19 cellular contexts compared by ENCODE assay signal in the genomic region with DNA sequence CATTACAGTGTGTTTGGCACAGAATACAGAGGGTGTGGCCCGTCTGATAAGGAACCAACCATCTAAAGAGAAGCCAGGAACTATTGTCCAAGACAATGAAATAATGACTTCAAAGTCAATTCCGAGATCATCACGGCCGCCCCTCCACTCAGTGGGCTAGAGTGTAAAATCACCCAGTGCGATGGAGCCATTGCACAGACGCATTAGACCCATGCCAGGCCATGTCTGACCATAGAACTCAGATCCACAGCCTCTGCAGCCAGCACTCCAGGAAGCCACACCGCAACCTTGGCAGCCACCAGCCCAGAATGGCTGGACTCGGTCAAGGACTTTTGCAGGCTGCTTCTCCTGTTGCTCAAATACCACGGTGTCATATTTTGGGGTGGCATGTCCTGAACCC.
A peak's percentile ranks its signal among the peaks of the same experiment; 100 is the strongest.
DNase-seq lines count a peak whose midpoint lies in the region; ATAC-seq and TF ChIP-seq lines count a peak whose summit lies in the region.
"Had no signal": no experiment of that assay in that cellular context is flagged by ENCODE, and none has a peak within 500 bp of the region (broad histone marks: within the 10 kb centered on the region; RNA-seq: fewer than 3 reads in every experiment).

No MANE protein-coding gene starts in this region.

- H3K9me3 Mint-ChIP-seq in H9: no peaks in the 10 kb centered on the region; a peak in 1 of 5 replicates

- no peak overlapping the region for H2BK20ac ChIP-seq in H9 (ENCODE audit: low read depth, low read length, poor library complexity, severe bottlenecking)

- H3K36me3 ChIP-seq in esophagus muscularis mucosa: no peaks in the 10 kb centered on the region
- H3K36me3 ChIP-seq: HAP-1 had no signal

- H3K23ac ChIP-seq in H9 (ENCODE audit: insufficient read length, low read depth, low read length): no peak overlapping the region

- no peak overlapping the region for H3K9ac ChIP-seq in H9 (ENCODE audit: extremely low read depth, insufficient read length, low read length)

- H4K20me1 ChIP-seq in H9 (ENCODE audit: control insufficient read depth, insufficient read depth, insufficient read length): no peaks in the 10 kb centered on the region

- no peaks in the 10 kb centered on the region for H3K27me3 Mint-ChIP-seq in H9 (ENCODE audit: low read depth)
- H3K27me3 Mint-ChIP-seq: CD4-positive, alpha-beta memory T cell had no signal

- no peak overlapping the region for H2AK5ac ChIP-seq in H9 (ENCODE audit: insufficient read length, low read length)

- no peak overlapping the region for H2BK12ac ChIP-seq in H9 (ENCODE audit: insufficient read length, low read depth, low read length)

- H3K27ac ChIP-seq in H9 (ENCODE audit: insufficient read length, low read depth, low read length): no peak overlapping the region
- no peak overlapping the region for H3K27ac ChIP-seq in esophagus muscularis mucosa (replicated peaks in 1 of 4)

- H3K4me3 ChIP-seq in esophagus muscularis mucosa: no peak overlapping the region
- H3K4me3 ChIP-seq: GM12878, GM23338, HAP-1 had no signal

- no peaks in the 10 kb centered on the region; the same call in 1 of the 2 replicates for H3K4me1 ChIP-seq in H9 (ENCODE audit: insufficient read depth, low read length)
- H3K4me1 ChIP-seq in esophagus muscularis mucosa: no peaks in the 10 kb centered on the region
- H3K4me1 ChIP-seq: HAP-1 had no signal

- H3K56ac ChIP-seq in H9 (ENCODE audit: insufficient read length, low read depth, low read length): no peak overlapping the region

- no peak overlapping the region for H3K4me2 ChIP-seq in H9 (ENCODE audit: insufficient read depth, insufficient read length, low read length)
- H3K4me2 ChIP-seq: GM23338 had no signal

- no peak for TF ChIP-seq POLR2A in esophagus muscularis mucosa (IDR thresholded peaks at IDR 0.05; ENCODE audit: low read depth)

- WGBS in H9 (ENCODE audit: extremely low coverage, insufficient read length, low lambda C conversion rate): no CpG with 5 or more reads among the region's 9 CpGs
- 86% methylated on average over 6 of the region's 9 CpGs for WGBS in esophagus muscularis mucosa

- H3K27ac Mint-ChIP-seq in H9: peak overlapping the region in 2 of 3 experiments; percentile 48 to 61; a peak in 1 of 7 replicates
- H3K27ac Mint-ChIP-seq: GM23338, HFFc6 had no signal

- H4K91ac ChIP-seq in H9 (ENCODE audit: insufficient read length, low read depth, low read length): no peak overlapping the region

- H3K4me3 Mint-ChIP-seq in H9: no peak overlapping the region
- H3K4me3 Mint-ChIP-seq: CD4-positive, alpha-beta memory T cell; GM23338; HFFc6 had no signal

- no peak overlapping the region for H2BK15ac ChIP-seq in H9 (ENCODE audit: low read depth, low read length)

- H3K14ac ChIP-seq in H9 (ENCODE audit: insufficient read depth, low read length): no peak overlapping the region

- no peak overlapping the region for H2AFZ ChIP-seq in H9 (ENCODE audit: low read length)
- H2AFZ ChIP-seq: GM23338 had no signal

- intact Hi-C loops in esophagus muscularis mucosa (cut with DNase I): no loop called here

- H3K27me3 ChIP-seq in H9 (ENCODE audit: insufficient read depth, low read length) (no peaks in the 10 kb centered on the region), esophagus muscularis mucosa (no peaks in the 10 kb centered on the region)

- no peak overlapping the region for H3K4ac ChIP-seq in H9 (ENCODE audit: low read depth, low read length)

- no peak overlapping the region for H3T11ph ChIP-seq in H9 (ENCODE audit: low read length)

- TF ChIP-seq EP300 in esophagus muscularis mucosa (IDR thresholded peaks at IDR 0.05): no peak

- H3K9me3 ChIP-seq in H9 (ENCODE audit: control insufficient read depth, low read depth, low read length) (no peaks in the 10 kb centered on the region), esophagus muscularis mucosa (no peaks in the 10 kb centered on the region)
- H3K9me3 ChIP-seq: HAP-1 had no signal

- no peaks in the 10 kb centered on the region for H3K79me2 ChIP-seq in H9 (ENCODE audit: insufficient read depth, low read length)

- DNase-seq in H9 (no peak), NCI-H146 (lab: John Stamatoyannopoulos, UW) (peak; percentile 62), NCI-H748 (lab: John Stamatoyannopoulos, UW; ENCODE audit: unreplicated experiment) (peak; percentile 85), esophagus muscularis mucosa (ENCODE audit: extremely low spot score) (peak; percentile 88), NCI-H1930 (lab: John Stamatoyannopoulos, UW) (no peak), KG1 (lab: John Stamatoyannopoulos, UW) (no peak), NCI-H1694 (lab: John Stamatoyannopoulos, UW) (no peak)
- DNase-seq: C1 segment of cervical spinal cord; Calu3; CD4-positive, alpha-beta memory T cell; COR-L47; DMS79; EL; GDM1; HFFc6 had no signal

- no peaks in the 10 kb centered on the region for H3K23me2 ChIP-seq in H9 (ENCODE audit: insufficient read length, low read depth, low read length, poor library complexity, severe bottlenecking)

- H2BK120ac ChIP-seq in H9 (ENCODE audit: low read depth, low read length, poor library complexity, severe bottlenecking): no peak overlapping the region

- H2BK5ac ChIP-seq in H9 (ENCODE audit: insufficient read length, low read length): no peak overlapping the region

- no peak overlapping the region for H3K18ac ChIP-seq in H9 (ENCODE audit: insufficient read length, low read depth, low read length)

- no peaks in the 10 kb centered on the region for H3K79me1 ChIP-seq in H9 (ENCODE audit: insufficient read depth, low read depth, low read length, poor library complexity, severe bottlenecking)

- H3K36me3 Mint-ChIP-seq in H9 (ENCODE audit: insufficient read depth in 1 of 3, low read depth in 3 of 3): peaks cover 0 to 4% (median 2%) of the 10 kb centered on the region in 3 experiments; a peak in 3 of 7 replicates
- H3K36me3 Mint-ChIP-seq: CD4-positive, alpha-beta memory T cell had no signal

- H4K8ac ChIP-seq in H9 (replicated peaks; ENCODE audit: insufficient read length, low read depth, low read length): no peak overlapping the region

- no peak overlapping the region for H4K5ac ChIP-seq in H9 (ENCODE audit: insufficient read length, low read depth, low read length)

- TF ChIP-seq CTCF in H9 (conservative IDR thresholded peaks at IDR 0.05) (no peak), esophagus muscularis mucosa (IDR thresholded peaks at IDR 0.05) (no peak)

- peaks cover 19 to 24% of the 10 kb centered on the region in 2 experiments for H3K4me1 Mint-ChIP-seq in H9
- H3K4me1 Mint-ChIP-seq: CD4-positive, alpha-beta memory T cell had no signal

- no peak for ATAC-seq in esophagus mucosa
- ATAC-seq: GM12878, GM23338 had no signal

Comparison
In these comparisons a context has a peak if more than half of its experiments do, and no peak if none do; other contexts are left out.
1. DNase-seq: peak in NCI-H146 (single experiment), NCI-H748 (single experiment) and esophagus muscularis mucosa (single experiment); none in H9 (single experiment), NCI-H1930 (0 of 2), KG1 (single experiment) and NCI-H1694 (single experiment).